ENCODE assay signal across 2 cellular contexts in the genomic region with DNA sequence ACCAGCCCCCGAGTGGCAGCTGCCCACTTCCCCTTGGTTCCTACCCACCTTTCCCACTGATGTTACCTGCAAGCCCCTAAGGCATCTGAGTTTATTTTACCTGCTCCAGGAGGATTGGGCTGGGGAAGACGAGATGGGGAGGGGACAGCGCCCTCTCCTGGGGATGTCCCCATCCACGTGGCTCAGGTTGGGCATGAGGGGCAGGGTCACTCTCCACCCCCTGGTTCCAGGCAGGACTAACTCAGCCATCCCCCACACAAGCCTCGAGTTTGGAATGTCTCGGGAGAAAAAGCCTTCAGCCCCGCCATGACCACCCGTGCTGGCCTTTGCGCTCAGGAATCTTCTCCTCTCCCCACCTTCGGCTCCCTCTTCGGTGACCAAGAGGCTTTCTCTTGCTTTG.
A peak's percentile ranks its signal among the peaks of the same experiment; 100 is the strongest.
TF ChIP-seq lines count a peak whose summit lies in the region.

No MANE protein-coding gene starts in this region.

TF ChIP-seq in Ishikawa, 13 proteins besides CTCF, POLR2A, EP300 and RAD21:
- TF ChIP-seq ZBTB7A (IDR thresholded peaks at IDR 0.05; ENCODE audit: low read depth) (no peak), EGR1 (IDR thresholded peaks at IDR 0.05) (no peak), FOXM1 (IDR thresholded peaks at IDR 0.05; ENCODE audit: borderline replicate concordance, low read depth) (no peak), CREB1 (IDR thresholded peaks at IDR 0.05; ENCODE audit: low read depth) (no peak), YY1 (IDR thresholded peaks at IDR 0.05; ENCODE audit: low read depth) (no peak), TCF12 (IDR thresholded peaks at IDR 0.05; ENCODE audit: low read depth) (no peak)
- TF ChIP-seq, protein P1, sequence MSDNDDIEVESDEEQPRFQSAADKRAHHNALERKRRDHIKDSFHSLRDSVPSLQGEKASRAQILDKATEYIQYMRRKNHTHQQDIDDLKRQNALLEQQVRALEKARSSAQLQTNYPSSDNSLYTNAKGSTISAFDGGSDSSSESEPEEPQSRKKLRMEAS (IDR thresholded peaks at IDR 0.05), result no peak
TF ChIP-seq in Ishikawa: peak in this region for 0.

TF ChIP-seq in H1, 55 proteins besides CTCF, POLR2A, EP300 and RAD21:
- TF ChIP-seq, protein P2, sequence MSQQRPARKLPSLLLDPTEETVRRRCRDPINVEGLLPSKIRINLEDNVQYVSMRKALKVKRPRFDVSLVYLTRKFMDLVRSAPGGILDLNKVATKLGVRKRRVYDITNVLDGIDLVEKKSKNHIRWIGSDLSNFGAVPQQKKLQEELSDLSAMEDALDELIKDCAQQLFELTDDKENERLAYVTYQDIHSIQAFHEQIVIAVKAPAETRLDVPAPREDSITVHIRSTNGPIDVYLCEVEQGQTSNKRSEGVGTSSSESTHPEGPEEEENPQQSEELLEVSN (IDR thresholded peaks at IDR 0.05), result 0 out of 2 replicates have a peak, but pooled peaks have one; percentile 13
- TF ChIP-seq TEAD4 (IDR thresholded peaks at IDR 0.05; ENCODE audit: low read depth, low read length) (0 out of 2 replicates have a peak, but pooled peaks have one; percentile 7), SUZ12 (IDR thresholded peaks at IDR 0.05; ENCODE audit: low read length) (no peak), MAFK (IDR thresholded peaks at IDR 0.05; ENCODE audit: low read depth, low read length) (no peak), SIN3A (conservative IDR thresholded peaks at IDR 0.05 in 1 of 2, IDR thresholded peaks at IDR 0.05 in 1 of 2; ENCODE audit: low read depth in 1 of 2, low read length in 2 of 2) (peak in 1 of 2 experiments; percentile 52; a peak in 1 of 4 replicates), EZH2 (IDR thresholded peaks at IDR 0.05; ENCODE audit: low read depth, low read length, severe bottlenecking) (no peak), GTF2F1 (IDR thresholded peaks at IDR 0.05; ENCODE audit: borderline replicate concordance, low read depth, low read length) (no peak)
- TF ChIP-seq, protein P1 (IDR thresholded peaks at IDR 0.05), result peak; percentile 98
- TF ChIP-seq, protein P3, sequence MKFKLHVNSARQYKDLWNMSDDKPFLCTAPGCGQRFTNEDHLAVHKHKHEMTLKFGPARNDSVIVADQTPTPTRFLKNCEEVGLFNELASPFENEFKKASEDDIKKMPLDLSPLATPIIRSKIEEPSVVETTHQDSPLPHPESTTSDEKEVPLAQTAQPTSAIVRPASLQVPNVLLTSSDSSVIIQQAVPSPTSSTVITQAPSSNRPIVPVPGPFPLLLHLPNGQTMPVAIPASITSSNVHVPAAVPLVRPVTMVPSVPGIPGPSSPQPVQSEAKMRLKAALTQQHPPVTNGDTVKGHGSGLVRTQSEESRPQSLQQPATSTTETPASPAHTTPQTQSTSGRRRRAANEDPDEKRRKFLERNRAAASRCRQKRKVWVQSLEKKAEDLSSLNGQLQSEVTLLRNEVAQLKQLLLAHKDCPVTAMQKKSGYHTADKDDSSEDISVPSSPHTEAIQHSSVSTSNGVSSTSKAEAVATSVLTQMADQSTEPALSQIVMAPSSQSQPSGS (IDR thresholded peaks at IDR 0.05; ENCODE audit: low read length), result no peak
TF ChIP-seq in H1: peak in this region for 4.
